10 cellular contexts compared by ENCODE assay signal in genomic region chr21:45357436-45358260, GRCh38. TPM values are rescaled to one million over a fixed set of nuclear protein-coding genes. Genes with fewer than 3 reads are reported as not detected.
DNase-seq lines count a peak whose midpoint lies in the region; ATAC-seq and TF ChIP-seq lines count a peak whose summit lies in the region.
"Had no signal": no experiment of that assay in that cellular context is flagged by ENCODE, and none has a peak within 500 bp of the region (broad histone marks: within the 10 kb centered on the region; RNA-seq: fewer than 3 reads in every experiment).

No MANE protein-coding gene starts in this region.

- peak; percentile 73 for ATAC-seq in right cardiac atrium
- ATAC-seq in psoas muscle: peak; percentile 17 to 77 (median 38)
- no peak for ATAC-seq in GM18520 (IDR thresholded peaks at IDR 0.05; ENCODE audit: unreplicated experiment)
- ATAC-seq in HG02981 (IDR thresholded peaks at IDR 0.05; ENCODE audit: unreplicated experiment): no peak

- no peaks in the 10 kb centered on the region for H3K9me3 ChIP-seq in BLaER1 treated with 17β-estradiol and CSF1 and Interleukin-3, amounts not matched to agents 10 nM and 100 nM (replicated peaks in 1 of 11)
- no peaks in the 10 kb centered on the region for H3K9me3 ChIP-seq in right cardiac atrium (ENCODE audit: control insufficient read depth, low read length)
- no peaks in the 10 kb centered on the region for H3K9me3 ChIP-seq in psoas muscle

- no peaks in the 10 kb centered on the region for H3K36me3 ChIP-seq in BLaER1 treated with 17β-estradiol and CSF1 and Interleukin-3, amounts not matched to agents 10 nM and 100 nM
- no peaks in the 10 kb centered on the region for H3K36me3 ChIP-seq in psoas muscle (ENCODE audit: insufficient read depth in 1 of 2, low read depth in 1 of 2)

- intact Hi-C loops in right cardiac atrium (cut with DNase I): no loop called here
- intact Hi-C loops in psoas muscle (cut with DNase I): loop anchor here in 1 of 2 donors (5.0 kb wide), 1 partner anchor 50 kb away; no protein-coding TSS in a partner anchor

- WGBS in right cardiac atrium: 52% methylated on average over 41 of the region's 41 CpGs
- WGBS in psoas muscle, 3 donors: 35 to 43% (median 42%) methylated on average over 41 of the region's 41 CpGs

- peaks cover 32 to 74% (median 59%) of the 10 kb centered on the region in 10 experiments for H3K4me1 ChIP-seq in BLaER1 treated with 17β-estradiol and CSF1 and Interleukin-3, amounts not matched to agents 10 nM and 100 nM
- H3K4me1 ChIP-seq in right cardiac atrium (ENCODE audit: control insufficient read depth, insufficient read depth, low read length) (peaks cover 7% of the 10 kb centered on the region), psoas muscle (no peaks in the 10 kb centered on the region)

- peak; percentile 10 to 44 for DNase-seq in cardiac fibroblast (ENCODE audit: low read depth in 2 of 2)
- peak; percentile 73 to 88 (median 82) for DNase-seq in right cardiac atrium
- DNase-seq in psoas muscle: peak; percentile 39 to 75
- DNase-seq in activated CD4-positive, alpha-beta T cell treated with anti-CD3 and anti-CD28 coated beads, Interleukin-2, amount 50 U/mL, for 48 hours: no peak
- no peak for DNase-seq in epidermal melanocyte (ENCODE audit: insufficient read length, low spot score)
- DNase-seq: islet precursor cell had no signal

- peak overlapping the region; percentile 61 to 81 (median 74) for H3K4me2 ChIP-seq in BLaER1 treated with 17β-estradiol and CSF1 and Interleukin-3, amounts not matched to agents 10 nM and 100 nM

- peak overlapping the region in 6 of 11 experiments; percentile 20 to 47 (median 38); a peak in 6 of 22 replicates for H3K9ac ChIP-seq in BLaER1 treated with 17β-estradiol and CSF1 and Interleukin-3, amounts not matched to agents 10 nM and 100 nM

- no peaks in the 10 kb centered on the region; a peak in 3 of 22 replicates for H3K27me3 ChIP-seq in BLaER1 treated with 17β-estradiol and CSF1 and Interleukin-3, amounts not matched to agents 10 nM and 100 nM
- H3K27me3 ChIP-seq in right cardiac atrium (ENCODE audit: control insufficient read depth, insufficient read depth) (no peaks in the 10 kb centered on the region), psoas muscle (ENCODE audit: insufficient read depth in 3 of 3, low read length in 2 of 3) (peaks cover 0 to 25% (median 6%) of the 10 kb centered on the region in 3 donors)

- peak overlapping the region in 6 of 11 experiments; percentile 21 to 72 (median 50); a peak in 9 of 22 replicates for H3K27ac ChIP-seq in BLaER1 treated with 17β-estradiol and CSF1 and Interleukin-3, amounts not matched to agents 10 nM and 100 nM
- peak overlapping the region; percentile 75 for H3K27ac ChIP-seq in right cardiac atrium (ENCODE audit: low read length)
- H3K27ac ChIP-seq in psoas muscle: peak overlapping the region; percentile 73
- H3K27ac ChIP-seq: C4-2B had no signal

- peak; percentile 12 for TF ChIP-seq CTCF in cardiac fibroblast (IDR thresholded peaks at IDR 0.05; ENCODE audit: low read depth, low read length)
- no peak for TF ChIP-seq CTCF in psoas muscle (IDR thresholded peaks at IDR 0.05)

- peaks cover 0 to 9% (median 0%) of the 10 kb centered on the region in 11 experiments; a peak in 1 of 22 replicates for H4K20me1 ChIP-seq in BLaER1 treated with 17β-estradiol and CSF1 and Interleukin-3, amounts not matched to agents 10 nM and 100 nM

- H3K4me3 ChIP-seq in BLaER1 treated with 17β-estradiol and CSF1 and Interleukin-3, amounts not matched to agents 10 nM and 100 nM: no peak overlapping the region
- H3K4me3 ChIP-seq in cardiac fibroblast (replicated peaks in 1 of 2; ENCODE audit: low read depth in 2 of 2, low read length in 2 of 2): no peak overlapping the region
- no peak overlapping the region for H3K4me3 ChIP-seq in right cardiac atrium (ENCODE audit: low read length)
- H3K4me3 ChIP-seq in psoas muscle: no peak overlapping the region

RNA-seq across cellular contexts. Expression of gene COL18A1, which starts 47.3 kb away (rescaled TPM):
- total RNA-seq in right cardiac atrium (100 to 1,000 TPM in 1 of 4 donors, 10 to 100 TPM in 3; 63.5 to 134 (median 84.6) TPM), psoas muscle (10 to 100 TPM; 11.6 to 21.1 (median 15.1) TPM)
- polyA plus RNA-seq in right cardiac atrium (52.3 TPM), psoas muscle (10 to 100 TPM in 2 of 3 donors, 1 to 10 TPM in 1; 4.8 to 25.3 (median 11.3) TPM)

Comparison
In these comparisons a context has a peak if more than half of its experiments do, and no peak if none do; other contexts are left out.
1. DNase-seq: peak in cardiac fibroblast (2 of 2), right cardiac atrium (3 of 3) and psoas muscle (2 of 2); none in activated CD4-positive, alpha-beta T cell treated with anti-CD3 and anti-CD28 coated beads, Interleukin-2, amount 50 U/mL, for 48 hours (0 of 2) and epidermal melanocyte (single experiment).
2. ATAC-seq: peak in right cardiac atrium (2 of 2) and psoas muscle (4 of 4); none in GM18520 (single experiment) and HG02981 (single experiment).
3. Peak in every context shown above with its lines, with median percentiles within 50 percentile points of each other: H3K27ac ChIP-seq.